Comparison of ENCODE assay signal across 15 cellular contexts in the genomic region with DNA sequence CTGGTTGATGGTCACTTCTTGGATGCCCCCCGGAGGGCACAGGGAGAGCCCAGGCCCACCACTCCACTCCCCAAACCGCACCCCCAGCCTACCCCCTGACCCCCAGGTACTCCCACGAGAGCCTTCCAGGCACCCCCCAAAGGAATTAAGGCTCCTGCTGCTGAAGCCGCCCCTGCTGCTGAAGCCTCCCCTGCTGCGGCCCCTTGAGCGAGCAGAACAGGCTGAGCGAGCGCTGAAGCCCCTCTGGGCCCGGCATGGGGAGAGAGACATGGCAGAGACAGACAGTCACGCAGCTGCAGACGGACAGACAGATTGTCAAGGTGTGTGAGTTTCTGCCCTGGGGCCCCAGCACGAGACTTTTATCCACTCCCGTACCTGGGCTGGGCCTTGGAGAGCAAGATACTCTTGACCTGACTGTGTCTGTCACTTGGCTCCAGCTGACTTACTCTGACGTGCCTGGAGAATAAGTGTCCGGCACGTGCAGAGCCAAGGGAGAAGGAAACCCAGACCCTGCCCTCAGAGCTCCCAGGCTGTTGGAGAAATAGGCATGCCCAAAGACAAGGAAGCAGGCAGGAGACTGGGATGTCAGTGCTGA. TPM values are rescaled to one million over a fixed set of nuclear protein-coding genes. Genes with fewer than 3 reads are reported as not detected.
DNase-seq lines count a peak whose midpoint lies in the region; ATAC-seq and TF ChIP-seq lines count a peak whose summit lies in the region.
"Had no signal": no experiment of that assay in that cellular context is flagged by ENCODE, and none has a peak within 500 bp of the region (broad histone marks: within the 10 kb centered on the region; RNA-seq: fewer than 3 reads in every experiment).

A gene with protein sequence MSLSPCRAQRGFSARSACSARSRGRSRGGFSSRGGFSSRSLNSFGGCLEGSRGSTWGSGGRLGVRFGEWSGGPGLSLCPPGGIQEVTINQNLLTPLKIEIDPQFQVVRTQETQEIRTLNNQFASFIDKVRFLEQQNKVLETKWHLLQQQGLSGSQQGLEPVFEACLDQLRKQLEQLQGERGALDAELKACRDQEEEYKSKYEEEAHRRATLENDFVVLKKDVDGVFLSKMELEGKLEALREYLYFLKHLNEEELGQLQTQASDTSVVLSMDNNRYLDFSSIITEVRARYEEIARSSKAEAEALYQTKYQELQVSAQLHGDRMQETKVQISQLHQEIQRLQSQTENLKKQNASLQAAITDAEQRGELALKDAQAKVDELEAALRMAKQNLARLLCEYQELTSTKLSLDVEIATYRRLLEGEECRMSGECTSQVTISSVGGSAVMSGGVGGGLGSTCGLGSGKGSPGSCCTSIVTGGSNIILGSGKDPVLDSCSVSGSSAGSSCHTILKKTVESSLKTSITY (minus strand): TSS at position 334 of the 595 bp plus-strand sequence. CDS start 64 bp downstream, at position 270.

- H3K4me3 Mint-ChIP-seq in stimulated activated effector memory CD8-positive, alpha-beta T cell treated with anti-CD3 and anti-CD28 coated beads, Interleukin-12 subunit alpha, Interleukin-12 subunit beta, amount 100 ng/mL, for 72 hours = no peak within 1 kb of the TSS
- no peak within 1 kb of the TSS for H3K4me3 Mint-ChIP-seq in T-cell

- DNase-seq in ELF-1 (ENCODE audit: low read depth, low spot score) (peak; percentile 18), RWPE1 (ENCODE audit: low spot score) (no peak), left lung (no peak), T-cell (no peak)
- no peak for DNase-seq in stimulated activated effector memory CD8-positive, alpha-beta T cell treated with anti-CD3 and anti-CD28 coated beads, Interleukin-12 subunit alpha, Interleukin-12 subunit beta, amount 100 ng/mL, for 72 hours (ENCODE audit: low spot score in 2 of 2)
- DNase-seq in effector CD4-positive, alpha-beta T cell = no peak
- DNase-seq: HCEC 1CT, KG1, NCI-H1436, NCI-H2029, NCI-H446 treated with DMSO at 0.1 percent for 48 hours, NCI-H774 had no signal

- peak within 1 kb of the TSS; percentile 37 for H3K27ac Mint-ChIP-seq in stimulated activated effector memory CD8-positive, alpha-beta T cell treated with anti-CD3 and anti-CD28 coated beads, Interleukin-12 subunit alpha, Interleukin-12 subunit beta, amount 100 ng/mL, for 72 hours
- no peak within 1 kb of the TSS for H3K27ac Mint-ChIP-seq in T-cell

- H3K9me3 Mint-ChIP-seq in stimulated activated effector memory CD8-positive, alpha-beta T cell treated with anti-CD3 and anti-CD28 coated beads, Interleukin-12 subunit alpha, Interleukin-12 subunit beta, amount 100 ng/mL, for 72 hours = no peaks in the 10 kb centered on the region
- no peaks in the 10 kb centered on the region for H3K9me3 Mint-ChIP-seq in T-cell

- H3K27me3 ChIP-seq in left lung = peaks cover 0 to 46% of the 10 kb centered on the region in 2 donors

- peak within 1 kb of the TSS; percentile 52 for H3K27ac ChIP-seq in RWPE1
- H3K27ac ChIP-seq in left lung = no peak within 1 kb of the TSS
- H3K27ac ChIP-seq: C4-2B had no signal

- H3K36me3 ChIP-seq in left lung = no peaks in the 10 kb centered on the region

- no peak within 1 kb of the TSS for H3K4me3 ChIP-seq in left lung

- H3K36me3 Mint-ChIP-seq in stimulated activated effector memory CD8-positive, alpha-beta T cell treated with anti-CD3 and anti-CD28 coated beads, Interleukin-12 subunit alpha, Interleukin-12 subunit beta, amount 100 ng/mL, for 72 hours = no peaks in the 10 kb centered on the region
- H3K36me3 Mint-ChIP-seq in T-cell = no peaks in the 10 kb centered on the region

- peaks cover 10% of the 10 kb centered on the region for H3K4me1 Mint-ChIP-seq in stimulated activated effector memory CD8-positive, alpha-beta T cell treated with anti-CD3 and anti-CD28 coated beads, Interleukin-12 subunit alpha, Interleukin-12 subunit beta, amount 100 ng/mL, for 72 hours
- no peaks in the 10 kb centered on the region for H3K4me1 Mint-ChIP-seq in T-cell

- CTCF ChIA-PET in RWPE1 (lab: Yijun Ruan, JAX) (interaction anchor here (0.6 kb wide), 1 partner anchor 73 kb away, joined by 3 read pairs; no protein-coding TSS in a partner anchor), T-cell (lab: Charles Lee) (no interaction called here)

- no peaks in the 10 kb centered on the region for H3K4me1 ChIP-seq in left lung

- ATAC-seq in left lung (peak; percentile 22), HG03439 (IDR thresholded peaks at IDR 0.05; ENCODE audit: unreplicated experiment) (no peak), HG03342 (IDR thresholded peaks at IDR 0.05; ENCODE audit: unreplicated experiment) (no peak), T-cell (replicated peaks in 1 of 4) (no peak)
- ATAC-seq in stimulated activated effector memory CD8-positive, alpha-beta T cell treated with anti-CD3 and anti-CD28 coated beads, Interleukin-12 subunit alpha, Interleukin-12 subunit beta, amount 100 ng/mL, for 72 hours = no peak

- intact Hi-C loops in left lung (cut with DNase I) = no loop called here

- peaks cover 12 to 18% of the 10 kb centered on the region in 2 donors for H3K27me3 Mint-ChIP-seq in T-cell

- no peaks in the 10 kb centered on the region for H3K9me3 ChIP-seq in left lung

- POLR2A ChIA-PET in RWPE1 (lab: Yijun Ruan, JAX; ENCODE audit: low non-redundant PET) = no interaction called here
- POLR2A ChIA-PET in T-cell (lab: Charles Lee) = no interaction called here

- TF ChIP-seq CTCF in RWPE1 (conservative IDR thresholded peaks at IDR 0.05; ENCODE audit: low read depth) = no peak
- TF ChIP-seq CTCF in left lung (IDR thresholded peaks at IDR 0.05) = no peak

RNA-seq across cellular contexts. Expression of the gene that starts here (rescaled TPM):
- total RNA-seq in left lung = not detected
- not detected for total RNA-seq in T-cell

Comparison
In these comparisons a context has a peak if more than half of its experiments do, and no peak if none do; other contexts are left out.
1. Peak in ATAC-seq in left lung; RNA of the gene not detected or under 1 TPM.